ENCODE assay signal across 11 cellular contexts in the genomic region with DNA sequence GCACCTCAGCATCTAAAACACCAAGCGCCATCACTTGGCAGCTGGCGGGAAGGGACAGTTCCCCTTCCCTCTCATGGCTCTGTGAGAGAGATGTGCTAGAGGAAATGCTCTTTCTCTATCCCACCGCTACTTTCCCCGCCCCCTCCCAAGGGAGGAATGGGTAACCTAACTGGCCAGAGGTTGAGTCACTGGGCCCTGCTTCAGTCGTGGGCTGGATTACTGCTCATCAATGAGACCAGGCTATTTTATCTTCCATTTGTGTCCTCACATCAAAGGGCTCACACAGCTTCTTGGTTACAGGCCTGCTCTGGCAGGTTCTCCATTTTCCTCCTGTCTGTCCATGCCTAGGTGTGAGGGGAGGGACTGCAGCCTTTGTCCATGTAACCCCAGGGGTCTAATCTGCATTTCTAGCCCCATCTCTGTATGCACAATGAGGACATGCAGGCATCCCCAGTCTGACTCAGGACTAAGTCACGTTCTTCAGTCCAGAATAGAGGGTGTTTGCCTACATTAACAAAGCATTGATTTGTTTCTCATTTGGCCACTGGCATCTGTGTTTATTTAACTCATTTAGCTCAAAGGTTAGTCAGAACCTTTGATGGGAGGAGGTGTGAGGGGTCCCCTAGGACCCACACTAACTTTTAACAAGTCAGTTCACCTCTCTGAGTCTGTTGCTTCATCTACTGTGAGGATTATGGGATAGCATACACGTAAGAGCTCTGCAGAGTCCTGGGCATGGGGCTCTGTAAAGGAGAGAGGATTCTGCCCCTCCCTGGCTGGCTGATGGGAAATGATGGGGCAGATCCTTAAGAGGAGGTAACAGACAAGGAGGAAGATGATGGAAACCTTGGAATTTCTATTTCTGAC.
DNase-seq lines count a peak whose midpoint lies in the region; TF ChIP-seq lines count a peak whose summit lies in the region.
"Had no signal": no experiment of that assay in that cellular context is flagged by ENCODE, and none has a peak within 500 bp of the region (broad histone marks: within the 10 kb centered on the region; RNA-seq: fewer than 3 reads in every experiment).

No MANE protein-coding gene starts in this region.

- TF ChIP-seq POLR2A in esophagus muscularis mucosa (IDR thresholded peaks at IDR 0.05; ENCODE audit: low read depth) (no peak), tibial nerve (IDR thresholded peaks at IDR 0.05) (no peak), stomach (IDR thresholded peaks at IDR 0.05) (no peak)

- peaks cover 0 to 82% (median 40%) of the 10 kb centered on the region in 4 donors for H3K36me3 ChIP-seq in esophagus muscularis mucosa
- peaks cover 2 to 60% of the 10 kb centered on the region in 2 donors for H3K36me3 ChIP-seq in neuronal stem cell (replicated peaks in 1 of 2; ENCODE audit: control insufficient read depth in 2 of 2, insufficient read depth in 2 of 2, low read length in 2 of 2)
- peaks cover 0 to 85% (median 0%) of the 10 kb centered on the region in 3 donors for H3K36me3 ChIP-seq in tibial nerve
- H3K36me3 ChIP-seq in stomach = peaks cover 0 to 93% (median 63%) of the 10 kb centered on the region in 4 donors

- no peak overlapping the region for H2BK15ac ChIP-seq in neuronal stem cell (ENCODE audit: low read length)

- H3K27me3 ChIP-seq in esophagus muscularis mucosa = no peaks in the 10 kb centered on the region
- H3K27me3 ChIP-seq in neuronal stem cell (ENCODE audit: control insufficient read depth in 3 of 3, insufficient read depth in 3 of 3, low read depth in 1 of 3, low read length in 3 of 3) = no peaks in the 10 kb centered on the region
- H3K27me3 ChIP-seq in tibial nerve = no peaks in the 10 kb centered on the region
- no peaks in the 10 kb centered on the region for H3K27me3 ChIP-seq in stomach

- no peak overlapping the region for H3K4me3 Mint-ChIP-seq in glutamatergic neuron (ENCODE audit: unreplicated experiment)
- H3K4me3 Mint-ChIP-seq: activated naive CD4-positive, alpha-beta T cell treated with anti-CD3 and anti-CD28 coated beads, Interleukin-2, amount 10 ng/mL, durations not matched to agents 7 days and 5 days had no signal

- no peak overlapping the region for H3K9ac ChIP-seq in neuronal stem cell (ENCODE audit: low read depth, low read length, poor library complexity)

- H3K14ac ChIP-seq in neuronal stem cell (ENCODE audit: low read length) = no peak overlapping the region

- no peak overlapping the region for H2BK5ac ChIP-seq in neuronal stem cell (ENCODE audit: low read length)

- no peak overlapping the region for H3K4me2 ChIP-seq in neuronal stem cell (ENCODE audit: insufficient read depth, low read length, poor library complexity, severe bottlenecking)

- H3K4me1 ChIP-seq in esophagus muscularis mucosa = no peaks in the 10 kb centered on the region
- peaks cover 6 to 10% of the 10 kb centered on the region in 2 donors for H3K4me1 ChIP-seq in neuronal stem cell (ENCODE audit: control insufficient read depth in 2 of 2, insufficient read depth in 1 of 2, low read depth in 1 of 2, low read length in 2 of 2)
- H3K4me1 ChIP-seq in tibial nerve = peaks cover 0 to 12% (median 0%) of the 10 kb centered on the region in 4 donors
- H3K4me1 ChIP-seq in stomach = no peaks in the 10 kb centered on the region

- H3K4me1 Mint-ChIP-seq in glutamatergic neuron (ENCODE audit: low read depth, unreplicated experiment) = no peaks in the 10 kb centered on the region

- peaks cover 4% of the 10 kb centered on the region for H3K36me3 Mint-ChIP-seq in glutamatergic neuron (ENCODE audit: unreplicated experiment)

- H3K4ac ChIP-seq in neuronal stem cell (ENCODE audit: low read length) = no peak overlapping the region

- TF ChIP-seq EP300 in esophagus muscularis mucosa (IDR thresholded peaks at IDR 0.05) (no peak), tibial nerve (IDR thresholded peaks at IDR 0.05) (no peak), stomach (IDR thresholded peaks at IDR 0.05) (no peak)

- no peak overlapping the region for H2AK5ac ChIP-seq in neuronal stem cell (ENCODE audit: low read depth, low read length)

- no peak overlapping the region for H2BK120ac ChIP-seq in neuronal stem cell (ENCODE audit: low read depth, low read length)

- no peak overlapping the region for H3K27ac Mint-ChIP-seq in glutamatergic neuron (ENCODE audit: unreplicated experiment)
- H3K27ac Mint-ChIP-seq: activated naive CD4-positive, alpha-beta T cell treated with anti-CD3 and anti-CD28 coated beads, Interleukin-2, amount 10 ng/mL, durations not matched to agents 7 days and 5 days had no signal

- no peak overlapping the region for H2BK12ac ChIP-seq in neuronal stem cell (ENCODE audit: low read length)

- intact Hi-C loops in esophagus muscularis mucosa (cut with DNase I) (no loop called here), stomach (cut with DNase I; ENCODE audit: low total_unique reads) (no loop called here)

- no peak overlapping the region for H3K4me3 ChIP-seq in esophagus muscularis mucosa
- no peak overlapping the region for H3K4me3 ChIP-seq in neuronal stem cell (ENCODE audit: low read length in 2 of 2)
- no peak overlapping the region for H3K4me3 ChIP-seq in tibial nerve
- no peak overlapping the region for H3K4me3 ChIP-seq in stomach

- H3K27ac ChIP-seq in esophagus muscularis mucosa (replicated peaks in 1 of 4) (no peak overlapping the region), neuronal stem cell (replicated peaks; ENCODE audit: low read length) (peak overlapping the region; percentile 3), tibial nerve (no peak overlapping the region), stomach (no peak overlapping the region)

- no peak overlapping the region for H4K8ac ChIP-seq in neuronal stem cell (ENCODE audit: low read depth, low read length)

- 73% methylated on average over 7 of the region's 7 CpGs for WGBS in esophagus muscularis mucosa
- WGBS in neuronal stem cell (ENCODE audit: extremely low coverage in 2 of 2, insufficient read length in 2 of 2, insufficient replicate concordance in 1 of 2), 2 donors = no CpG with 5 or more reads among the region's 7 CpGs
- WGBS in tibial nerve, 2 donors = 55 to 58% methylated on average over 7 of the region's 7 CpGs
- 68 to 79% (median 73%) methylated on average over 7 of the region's 7 CpGs for WGBS in stomach, 5 donors

- H3K23ac ChIP-seq in neuronal stem cell (ENCODE audit: low read depth, low read length, poor library complexity) = no peak overlapping the region

- H2AFZ ChIP-seq in neuronal stem cell (ENCODE audit: low read length) = no peak overlapping the region

- peaks cover 2% of the 10 kb centered on the region for H3K27me3 Mint-ChIP-seq in glutamatergic neuron (ENCODE audit: unreplicated experiment)
- H3K27me3 Mint-ChIP-seq: activated naive CD4-positive, alpha-beta T cell treated with anti-CD3 and anti-CD28 coated beads, Interleukin-2, amount 10 ng/mL, durations not matched to agents 7 days and 5 days had no signal

- H4K91ac ChIP-seq in neuronal stem cell (ENCODE audit: low read depth, low read length, poor library complexity) = no peak overlapping the region

- H3K79me1 ChIP-seq in neuronal stem cell (ENCODE audit: low read depth, low read length) = peaks cover 2% of the 10 kb centered on the region

- DNase-seq in GM03348 (ENCODE audit: low spot score) = peak; percentile 78
- peak; percentile 44 for DNase-seq in NCI-H69 (lab: John Stamatoyannopoulos, UW)
- DNase-seq in esophagus muscularis mucosa (ENCODE audit: extremely low spot score) = peak; percentile 70
- peak; percentile 17 for DNase-seq in neuronal stem cell (ENCODE audit: low spot score)
- DNase-seq in tibial nerve (ENCODE audit: low spot score in 2 of 2) = no peak
- DNase-seq in glutamatergic neuron = no peak
- DNase-seq in stomach = no peak
- no peak for DNase-seq in UCSD-AML1 (lab: John Stamatoyannopoulos, UW; ENCODE audit: unreplicated experiment)
- DNase-seq: activated naive CD4-positive, alpha-beta T cell treated with anti-CD3 and anti-CD28 coated beads, Interleukin-2, amount 10 ng/mL, durations not matched to agents 7 days and 5 days; DND-41; NK-92 treated with Interleukin-12 subunit alpha and Interleukin-12 subunit beta, amount 100 ng/mL, for 24 hours had no signal

- no peaks in the 10 kb centered on the region for H3K9me3 Mint-ChIP-seq in glutamatergic neuron (ENCODE audit: unreplicated experiment)
- H3K9me3 Mint-ChIP-seq: activated naive CD4-positive, alpha-beta T cell treated with anti-CD3 and anti-CD28 coated beads, Interleukin-2, amount 10 ng/mL, durations not matched to agents 7 days and 5 days had no signal

- no peak overlapping the region for H3K18ac ChIP-seq in neuronal stem cell (ENCODE audit: low read length)

- no peaks in the 10 kb centered on the region for H3K9me3 ChIP-seq in esophagus muscularis mucosa
- no peaks in the 10 kb centered on the region for H3K9me3 ChIP-seq in neuronal stem cell (replicated peaks in 1 of 2; ENCODE audit: control insufficient read depth in 2 of 2, insufficient read depth in 1 of 2, low read depth in 1 of 2, low read length in 2 of 2)
- H3K9me3 ChIP-seq in tibial nerve = no peaks in the 10 kb centered on the region
- H3K9me3 ChIP-seq in stomach = no peaks in the 10 kb centered on the region

- TF ChIP-seq CTCF in esophagus muscularis mucosa (IDR thresholded peaks at IDR 0.05) (no peak), tibial nerve (IDR thresholded peaks at IDR 0.05) (no peak), glutamatergic neuron (IDR thresholded peaks at IDR 0.05; ENCODE audit: partially characterized antibody, unreplicated experiment) (no peak), stomach (IDR thresholded peaks at IDR 0.05) (no peak)

Comparison
In these comparisons a context has a peak if more than half of its experiments do, and no peak if none do; other contexts are left out.
1. DNase-seq: peak in GM03348 (single experiment), NCI-H69 (single experiment), esophagus muscularis mucosa (single experiment) and neuronal stem cell (single experiment); none in tibial nerve (0 of 2), glutamatergic neuron (single experiment), stomach (single experiment) and UCSD-AML1 (single experiment).